25 cellular contexts compared by ENCODE assay signal in the genomic region with DNA sequence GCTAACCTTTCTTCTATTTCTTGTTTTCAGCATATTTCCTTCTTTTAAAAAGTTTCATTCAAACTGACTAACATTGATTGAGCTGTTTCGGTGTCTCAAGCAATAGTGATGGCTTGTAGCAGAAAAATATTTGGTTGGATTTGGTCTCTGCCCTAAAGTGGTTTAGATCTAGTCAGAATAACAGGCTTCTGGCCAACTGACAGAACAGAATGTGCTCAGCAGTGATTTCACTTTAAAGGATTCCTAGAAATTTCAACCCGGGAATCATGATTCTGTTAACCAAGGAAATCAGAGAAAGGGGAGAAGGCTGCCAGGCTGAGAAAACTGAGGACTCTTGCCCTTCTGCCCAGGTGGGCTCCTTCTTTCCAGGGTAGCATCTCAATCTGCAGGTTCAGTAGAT. TPM values are rescaled to one million over a fixed set of nuclear protein-coding genes. Genes with fewer than 3 reads are reported as not detected.
DNase-seq lines count a peak whose midpoint lies in the region; ATAC-seq and TF ChIP-seq lines count a peak whose summit lies in the region.
"Had no signal": no experiment of that assay in that cellular context is flagged by ENCODE, and none has a peak within 500 bp of the region (broad histone marks: within the 10 kb centered on the region; RNA-seq: fewer than 3 reads in every experiment).

No MANE protein-coding gene starts in this region.

- no peak for TF ChIP-seq EP300 in stomach (IDR thresholded peaks at IDR 0.05)

- H3K27me3 ChIP-seq in vagina = no peaks in the 10 kb centered on the region
- no peaks in the 10 kb centered on the region for H3K27me3 ChIP-seq in stomach
- H3K27me3 ChIP-seq: BLaER1 treated with 17β-estradiol and CSF1 and Interleukin-3, amounts not matched to agents 10 nM and 100 nM; left lung had no signal

- TF ChIP-seq POLR2A in vagina (IDR thresholded peaks at IDR 0.05) (no peak), stomach (IDR thresholded peaks at IDR 0.05) (no peak)

- H3K27ac ChIP-seq in vagina (no peak overlapping the region), stomach (no peak overlapping the region)
- H3K27ac ChIP-seq: BLaER1 treated with 17β-estradiol and CSF1 and Interleukin-3, amounts not matched to agents 10 nM and 100 nM; epithelial cell of prostate; KMS-11; left lung; SK-N-MC had no signal

- no peaks in the 10 kb centered on the region for H3K9me3 ChIP-seq in vagina
- peaks cover 0 to 8% (median 5%) of the 10 kb centered on the region in 4 donors for H3K9me3 ChIP-seq in stomach

- TF ChIP-seq CTCF in vagina (IDR thresholded peaks at IDR 0.05) (no peak), stomach (IDR thresholded peaks at IDR 0.05) (no peak)

- H3K4me3 ChIP-seq in vagina = no peak overlapping the region
- no peak overlapping the region for H3K4me3 ChIP-seq in stomach
- H3K4me3 ChIP-seq: BLaER1 treated with 17β-estradiol and CSF1 and Interleukin-3, amounts not matched to agents 10 nM and 100 nM; GM23338; left lung; SK-N-MC had no signal

- intact Hi-C loops in vagina (cut with DNase I) (no loop called here), sciatic nerve (cut with DNase I) (no loop called here), stomach (cut with DNase I; ENCODE audit: low total_unique reads) (no loop called here)

- H3K4me1 ChIP-seq in vagina = no peaks in the 10 kb centered on the region
- H3K4me1 ChIP-seq in stomach = peaks cover 0 to 4% (median 2%) of the 10 kb centered on the region in 4 donors
- H3K4me1 ChIP-seq: BLaER1 treated with 17β-estradiol and CSF1 and Interleukin-3, amounts not matched to agents 10 nM and 100 nM; left lung had no signal

- no peaks in the 10 kb centered on the region for H3K36me3 ChIP-seq in vagina
- H3K36me3 ChIP-seq in stomach = no peaks in the 10 kb centered on the region
- H3K36me3 ChIP-seq: BLaER1 treated with 17β-estradiol and CSF1 and Interleukin-3, amounts not matched to agents 10 nM and 100 nM; left lung had no signal

- WGBS in stomach, 5 donors = 84 to 89% (median 87%) methylated on average over 2 of the region's 2 CpGs

- no peak for ATAC-seq in sciatic nerve
- ATAC-seq: activated CD8-positive, alpha-beta T cell treated with anti-CD3 and anti-CD28 coated beads, Interleukin-2, amount 10 ng/mL, durations not matched to agents 7 days and 5 days; GM23338; left lung; stimulated activated naive CD8-positive, alpha-beta T cell treated with anti-CD3 and anti-CD28 coated beads, Interleukin-15, Interleukin-2, amounts not matched to agents 100 U/mL and 50 U/mL, for 24 hours had no signal

- peak; percentile 73 for DNase-seq in AG08396 (ENCODE audit: low spot score)
- peak; percentile 9 for DNase-seq in LHCN-M2 (ENCODE audit: low read depth)
- DNase-seq in dedifferentiated amniotic fluid mesenchymal stem cell (ENCODE audit: extremely low spot score) = peak; percentile 75
- peak; percentile 58 for DNase-seq in iris pigment epithelial cell (ENCODE audit: low read depth)
- no peak for DNase-seq in D341Med (ENCODE audit: low spot score)
- DNase-seq in vagina (ENCODE audit: extremely low spot score in 2 of 2) = no peak
- no peak for DNase-seq in sciatic nerve (ENCODE audit: low spot score)
- DNase-seq in stomach = no peak
- DNase-seq: activated CD4-positive, alpha-beta T cell treated with anti-CD3 and anti-CD28 coated beads for 1 hour; activated CD8-positive, alpha-beta T cell treated with anti-CD3 and anti-CD28 coated beads, Interleukin-2, amount 10 ng/mL, durations not matched to agents 7 days and 5 days; activated effector memory CD4-positive, alpha-beta T cell treated with Interleukin-2 at 50 U/mL for 16 hours; activated naive CD8-positive, alpha-beta T cell treated with anti-CD3 and anti-CD28 coated beads for 36 hours; cerebellar nuclear complex; left lung; mesendoderm; NCI-H1436 treated with DMSO at 0.1 percent for 48 hours; stimulated activated naive CD8-positive, alpha-beta T cell treated with anti-CD3 and anti-CD28 coated beads, Interleukin-15, Interleukin-2, amounts not matched to agents 100 U/mL and 50 U/mL, for 24 hours had no signal

RNA-seq across cellular contexts. Expression of a gene that starts 16.6 kb away (rescaled TPM):
- total RNA-seq in LHCN-M2 (2014; rRNA removed) = not detected in 2 replicates
- not detected for polyA plus RNA-seq in LHCN-M2 (2012)
- 1.7 TPM for total RNA-seq in vagina
- total RNA-seq in sciatic nerve = 0.49 TPM
- 100 to 1,000 TPM in 2 of 5 donors, 10 to 100 TPM in 2, not detected in 1; 15.9 to 216 (median 76.6) TPM for total RNA-seq in stomach
- polyA plus RNA-seq in stomach = 100 to 1,000 TPM in 2 of 3 donors, 1 to 10 TPM in 1; 8.2 to 292 (median 183) TPM
- total RNA-seq: activated CD8-positive, alpha-beta T cell treated with anti-CD3 and anti-CD28 coated beads, Interleukin-2, amount 10 ng/mL, durations not matched to agents 7 days and 5 days; activated naive CD8-positive, alpha-beta T cell treated with anti-CD3 and anti-CD28 coated beads for 36 hours; GM23338; NCI-H460; posterior vena cava had no signal
- polyA plus RNA-seq: GM23338 had no signal

RNA-seq across cellular contexts. Expression of a gene that starts 20.4 kb away (rescaled TPM):
- total RNA-seq in LHCN-M2 (2014; rRNA removed) = not detected in 2 replicates
- not detected for polyA plus RNA-seq in LHCN-M2 (2012)
- not detected for total RNA-seq in vagina
- total RNA-seq in sciatic nerve = not detected
- not detected for total RNA-seq in stomach
- not detected for polyA plus RNA-seq in stomach
- total RNA-seq: activated CD8-positive, alpha-beta T cell treated with anti-CD3 and anti-CD28 coated beads, Interleukin-2, amount 10 ng/mL, durations not matched to agents 7 days and 5 days; activated naive CD8-positive, alpha-beta T cell treated with anti-CD3 and anti-CD28 coated beads for 36 hours; GM23338; left lung; NCI-H460; posterior vena cava had no signal
- polyA plus RNA-seq: GM23338, thymus had no signal

RNA-seq across cellular contexts. Expression of a gene that starts 56.9 kb away (rescaled TPM):
- total RNA-seq in LHCN-M2 (2014; rRNA removed) (not detected in 2 replicates), vagina (not detected), sciatic nerve (not detected), stomach (1 to 10 TPM in 2 of 5 donors, under 1 TPM in 1, not detected in 2; 0.89 to 6.8 (median 2.9) TPM)
- polyA plus RNA-seq in LHCN-M2 (2012) = not detected
- 1 to 10 TPM; 4.9 to 9.8 (median 7.6) TPM for polyA plus RNA-seq in stomach
- total RNA-seq: activated CD8-positive, alpha-beta T cell treated with anti-CD3 and anti-CD28 coated beads, Interleukin-2, amount 10 ng/mL, durations not matched to agents 7 days and 5 days; activated naive CD8-positive, alpha-beta T cell treated with anti-CD3 and anti-CD28 coated beads for 36 hours; GM23338; NCI-H460; posterior vena cava had no signal
- polyA plus RNA-seq: GM23338 had no signal

Comparison
In these comparisons a context has a peak if more than half of its experiments do, and no peak if none do; other contexts are left out.
1. DNase-seq: peak in AG08396 (single experiment), LHCN-M2 (single experiment), dedifferentiated amniotic fluid mesenchymal stem cell (single experiment) and iris pigment epithelial cell (single experiment); none in D341Med (single experiment), vagina (0 of 2), sciatic nerve (single experiment) and stomach (single experiment).